8 cellular contexts compared by ENCODE assay signal in genomic region chr1:19596719-19597462, GRCh38. TPM values are rescaled to one million over a fixed set of nuclear protein-coding genes. Genes with fewer than 3 reads are reported as not detected.
DNase-seq lines count a peak whose midpoint lies in the region; ATAC-seq and TF ChIP-seq lines count a peak whose summit lies in the region.

No MANE protein-coding gene starts in this region.

- H3K4me3 ChIP-seq in epithelial cell of proximal tubule (ENCODE audit: low read depth, low read length) (peak overlapping the region; percentile 95), mucosa of descending colon (peak overlapping the region; percentile 96)

- DNase-seq in DMS153 treated with DMSO at 0.1 percent for 48 hours (lab: John Stamatoyannopoulos, UW; ENCODE audit: unreplicated experiment) = peak; percentile 82
- DNase-seq in OCI-M2 (lab: John Stamatoyannopoulos, UW; ENCODE audit: unreplicated experiment) = peak; percentile 71
- peak; percentile 94 for DNase-seq in activated T-cell treated with anti-CD3 and anti-CD28 coated beads, Interleukin-2, amount 50 U/mL, for 1 hour
- peak; percentile 91 for DNase-seq in epithelial cell of proximal tubule (ENCODE audit: low read depth)
- peak; percentile 96 to 98 (median 98) for DNase-seq in mucosa of descending colon
- DNase-seq in stimulated activated CD8-positive, alpha-beta memory T cell treated with anti-CD3 and anti-CD28 coated beads, Interleukin-4, amount 100 ng/mL, for 1 hour (ENCODE audit: low read depth in 2 of 2, low spot score in 1 of 2) = peak; percentile 93 to 96

- ATAC-seq in GM21619 (IDR thresholded peaks at IDR 0.05; ENCODE audit: unreplicated experiment) (peak; percentile 87), mucosa of descending colon (peak; percentile 90)

- no peak for TF ChIP-seq RAD21 in Ishikawa (IDR thresholded peaks at IDR 0.05; ENCODE audit: low read depth)

- H3K9me3 ChIP-seq in mucosa of descending colon = no peaks in the 10 kb centered on the region

- peaks cover 20% of the 10 kb centered on the region for H3K4me1 ChIP-seq in mucosa of descending colon (ENCODE audit: low read depth)

- TF ChIP-seq EP300 in Ishikawa (IDR thresholded peaks at IDR 0.05; ENCODE audit: borderline replicate concordance) = no peak

- TF ChIP-seq CTCF in epithelial cell of proximal tubule (conservative IDR thresholded peaks at IDR 0.05; ENCODE audit: low read depth, low read length) (no peak), mucosa of descending colon (IDR thresholded peaks at IDR 0.05) (no peak)

- intact Hi-C loops in mucosa of descending colon (cut with DNase I, micrococcal nuclease) = loop anchor here in 1 of 2 donors (10.0 kb wide), 1 partner anchor 48 kb away; the partner anchor contains the start of gene NBL1

- H3K36me3 ChIP-seq in mucosa of descending colon (ENCODE audit: low read depth) = peaks cover 4% of the 10 kb centered on the region

TF ChIP-seq in Ishikawa, 13 proteins besides CTCF, POLR2A, EP300 and RAD21:
- TF ChIP-seq CREB1 (IDR thresholded peaks at IDR 0.05; ENCODE audit: low read depth) = no peak
- no peak for TF ChIP-seq REST (IDR thresholded peaks at IDR 0.05; ENCODE audit: low read depth)
- TF ChIP-seq FOXM1 (IDR thresholded peaks at IDR 0.05; ENCODE audit: borderline replicate concordance, low read depth) = no peak
- TF ChIP-seq YY1 (IDR thresholded peaks at IDR 0.05; ENCODE audit: low read depth) = peak; percentile 54; the same call in 1 of the 2 replicates
- no peak for TF ChIP-seq ZBTB7A (IDR thresholded peaks at IDR 0.05; ENCODE audit: low read depth)
- TF ChIP-seq EGR1 (IDR thresholded peaks at IDR 0.05) = peak; percentile 31; the same call in 1 of the 2 replicates
- TF ChIP-seq CEBPB (IDR thresholded peaks at IDR 0.05) = no peak
- TF ChIP-seq USF1 (IDR thresholded peaks at IDR 0.05) = no peak; the same call in 1 of the 2 replicates
- no peak for TF ChIP-seq TEAD4 (IDR thresholded peaks at IDR 0.05)
- peak; percentile 90 for TF ChIP-seq TAF1 (IDR thresholded peaks at IDR 0.05; ENCODE audit: low read depth)
- TF ChIP-seq TCF12 (IDR thresholded peaks at IDR 0.05; ENCODE audit: low read depth) = peak; percentile 26; the same call in 1 of the 2 replicates
- TF ChIP-seq, protein P1, sequence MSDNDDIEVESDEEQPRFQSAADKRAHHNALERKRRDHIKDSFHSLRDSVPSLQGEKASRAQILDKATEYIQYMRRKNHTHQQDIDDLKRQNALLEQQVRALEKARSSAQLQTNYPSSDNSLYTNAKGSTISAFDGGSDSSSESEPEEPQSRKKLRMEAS (IDR thresholded peaks at IDR 0.05) = no peak; the same call in 1 of the 2 replicates
- TF ChIP-seq NFIC (IDR thresholded peaks at IDR 0.05) = no peak; the same call in 1 of the 2 replicates

RNA-seq across cellular contexts. Expression of gene NBL1, which starts 47.2 kb away (rescaled TPM):
- total RNA-seq in epithelial cell of proximal tubule = 64.6 and 98.1 TPM in 2 replicates
- total RNA-seq in mucosa of descending colon = 100 to 1,000 TPM; 320 to 457 (median 426) TPM

Comparison
In these comparisons a context has a peak if more than half of its experiments do, and no peak if none do; other contexts are left out.
1. Peak in every context shown above with its lines: DNase-seq, ATAC-seq and H3K4me3 ChIP-seq.